Comparison of ENCODE assay signal across 14 cellular contexts in genomic region chr6:114343782-114344144, GRCh38. TPM values are rescaled to one million over a fixed set of nuclear protein-coding genes. Genes with fewer than 3 reads are reported as not detected.
DNase-seq lines count a peak whose midpoint lies in the region; ATAC-seq, FAIRE-seq and TF ChIP-seq lines count a peak whose summit lies in the region.
"Had no signal": no experiment of that assay in that cellular context is flagged by ENCODE, and none has a peak within 500 bp of the region (broad histone marks: within the 10 kb centered on the region; RNA-seq: fewer than 3 reads in every experiment).

No MANE protein-coding gene starts in this region.

- no peak overlapping the region for H3K27ac Mint-ChIP-seq in activated T-cell treated with anti-CD3 and anti-CD28 coated beads, Interleukin-2, amount 50 U/mL, for 72 hours
- H3K27ac Mint-ChIP-seq in WTC11 = peak overlapping the region; percentile 58
- H3K27ac Mint-ChIP-seq: activated CD8-positive, alpha-beta T cell treated with anti-CD3 and anti-CD28 coated beads, Interleukin-2, amount 10 ng/mL, durations not matched to agents 7 days and 5 days had no signal

- WGBS in stomach, 5 donors = 21 to 38% (median 26%) methylated on average over 2 of the region's 2 CpGs

- no peaks in the 10 kb centered on the region for H3K9me3 ChIP-seq in iPS-18c (ENCODE audit: control insufficient read depth, insufficient read depth, low read length)
- H3K9me3 ChIP-seq in stomach = no peaks in the 10 kb centered on the region
- H3K9me3 ChIP-seq: upper lobe of left lung had no signal

- FAIRE-seq in RCC 7860 (lab: Jason Lieb, UNC) = no peak
- FAIRE-seq: HTR-8/SVneo had no signal

- H3K4me1 Mint-ChIP-seq in activated T-cell treated with anti-CD3 and anti-CD28 coated beads, Interleukin-2, amount 50 U/mL, for 72 hours (ENCODE audit: low read depth) = no peaks in the 10 kb centered on the region
- H3K4me1 Mint-ChIP-seq in WTC11 = peaks cover 39% of the 10 kb centered on the region

- TF ChIP-seq POLR2A in stomach (IDR thresholded peaks at IDR 0.05) = no peak

- H3K27me3 Mint-ChIP-seq in activated T-cell treated with anti-CD3 and anti-CD28 coated beads, Interleukin-2, amount 50 U/mL, for 72 hours (ENCODE audit: low read depth) = peaks cover 37% of the 10 kb centered on the region
- no peaks in the 10 kb centered on the region for H3K27me3 Mint-ChIP-seq in WTC11 (ENCODE audit: low read depth)

- peaks cover 6 to 66% (median 21%) of the 10 kb centered on the region in 3 donors for H3K27me3 ChIP-seq in stomach

- no peak for DNase-seq in activated T-cell treated with anti-CD3 and anti-CD28 coated beads, Interleukin-2, amount 50 U/mL, for 72 hours
- DNase-seq in activated T-cell treated with anti-CD3 and anti-CD28 coated beads for 4 hours = no peak
- DNase-seq in WTC11 (ENCODE audit: low spot score) = no peak
- DNase-seq in stomach = no peak
- no peak for DNase-seq in RCC 7860 (ENCODE audit: low spot score)
- no peak for DNase-seq in activated gamma-delta T cell treated with Interleukin-2 at 50 U/mL for 16 hours
- DNase-seq: stimulated activated CD4-positive, alpha-beta T cell treated with anti-CD3 and anti-CD28 coated beads, Interleukin-4, amount 100 ng/mL, for 24 hours had no signal

- no peaks in the 10 kb centered on the region for H3K36me3 ChIP-seq in stomach
- H3K36me3 ChIP-seq: upper lobe of left lung had no signal

- no peak for TF ChIP-seq CTCF in WTC11 (IDR thresholded peaks at IDR 0.05)
- peak in 1 of 7 experiments; percentile 3 for TF ChIP-seq CTCF in stomach (IDR thresholded peaks at IDR 0.05)

- POLR2A ChIA-PET in WTC11 (lab: Charles Lee) = interaction anchor here (1.0 to 2.8 kb wide), 6 partner anchors 61 to 168 kb away, joined by 3 to 14 read pairs (median 5); no protein-coding TSS in a partner anchor

- ATAC-seq in activated T-cell treated with anti-CD3 and anti-CD28 coated beads, Interleukin-2, amount 50 U/mL, for 72 hours (replicated peaks in 1 of 2) = no peak
- no peak for ATAC-seq in WTC11
- no peak for ATAC-seq in GM21786 (IDR thresholded peaks at IDR 0.05; ENCODE audit: unreplicated experiment)
- ATAC-seq: naive thymus-derived CD8-positive, alpha-beta T cell had no signal

- peak overlapping the region; percentile 1 to 40 for H3K4me3 Mint-ChIP-seq in activated T-cell treated with anti-CD3 and anti-CD28 coated beads, Interleukin-2, amount 50 U/mL, for 72 hours
- H3K4me3 Mint-ChIP-seq in WTC11 = peak overlapping the region; percentile 71
- H3K4me3 Mint-ChIP-seq: activated CD8-positive, alpha-beta T cell treated with anti-CD3 and anti-CD28 coated beads, Interleukin-2, amount 10 ng/mL, durations not matched to agents 7 days and 5 days had no signal

- TF ChIP-seq EP300 in stomach (IDR thresholded peaks at IDR 0.05) = no peak

- intact Hi-C loops in stomach (cut with DNase I; ENCODE audit: low total_unique reads) = no loop called here

- peaks cover 1 to 3% of the 10 kb centered on the region in 2 donors for H3K36me3 Mint-ChIP-seq in activated T-cell treated with anti-CD3 and anti-CD28 coated beads, Interleukin-2, amount 50 U/mL, for 72 hours (ENCODE audit: insufficient read depth in 2 of 2)
- no peaks in the 10 kb centered on the region for H3K36me3 Mint-ChIP-seq in WTC11
- H3K36me3 Mint-ChIP-seq: naive thymus-derived CD8-positive, alpha-beta T cell had no signal

- no peak overlapping the region for H3K27ac ChIP-seq in stomach
- H3K27ac ChIP-seq: upper lobe of left lung had no signal

- CTCF ChIA-PET in WTC11 (lab: Charles Lee) = interaction anchor here (0.7 to 3.4 kb wide), 24 partner anchors 8 to 348 kb away, joined by 3 to 27 read pairs (median 5); no protein-coding TSS in a partner anchor

- peaks cover 19 to 31% (median 28%) of the 10 kb centered on the region in 4 donors for H3K4me1 ChIP-seq in stomach

- H3K4me3 ChIP-seq in iPS-18c (ENCODE audit: insufficient read depth, low read depth, low read length) = peak overlapping the region; percentile 82
- H3K4me3 ChIP-seq in stomach = peak overlapping the region; percentile 51 to 77 (median 60)

- no peaks in the 10 kb centered on the region for H3K9me3 Mint-ChIP-seq in activated T-cell treated with anti-CD3 and anti-CD28 coated beads, Interleukin-2, amount 50 U/mL, for 72 hours
- no peaks in the 10 kb centered on the region for H3K9me3 Mint-ChIP-seq in WTC11
- H3K9me3 Mint-ChIP-seq: naive thymus-derived CD8-positive, alpha-beta T cell had no signal

TF ChIP-seq in WTC11, 78 proteins besides CTCF, POLR2A, EP300 and RAD21:
- TF ChIP-seq ZNF512 (CRISPR knock-in tag; IDR thresholded peaks at IDR 0.05; ENCODE audit: borderline replicate concordance) = no peak

RNA-seq across cellular contexts. Expression of gene HS3ST5, which starts 0.9 kb away (rescaled TPM):
- total RNA-seq in activated T-cell treated with anti-CD3 and anti-CD28 coated beads, Interleukin-2, amount 50 U/mL, for 72 hours = not detected
- 8.1 to 8.7 TPM (median 8.6 TPM) in 3 replicates for total RNA-seq in WTC11 (2021)
- 1 to 10 TPM in 1 of 5 donors, not detected in 4; 2.2 TPM for total RNA-seq in stomach
- polyA plus RNA-seq in stomach = under 1 TPM in 1 of 3 donors, not detected in 2; 0.05 TPM
- total RNA-seq: activated CD8-positive, alpha-beta T cell treated with anti-CD3 and anti-CD28 coated beads, Interleukin-2, amount 10 ng/mL, durations not matched to agents 7 days and 5 days; glomerular endothelial cell; naive thymus-derived CD8-positive, alpha-beta T cell had no signal
- polyA plus RNA-seq: naive thymus-derived CD8-positive, alpha-beta T cell had no signal
